ENCODE assay signal across 8 cellular contexts in the genomic region with DNA sequence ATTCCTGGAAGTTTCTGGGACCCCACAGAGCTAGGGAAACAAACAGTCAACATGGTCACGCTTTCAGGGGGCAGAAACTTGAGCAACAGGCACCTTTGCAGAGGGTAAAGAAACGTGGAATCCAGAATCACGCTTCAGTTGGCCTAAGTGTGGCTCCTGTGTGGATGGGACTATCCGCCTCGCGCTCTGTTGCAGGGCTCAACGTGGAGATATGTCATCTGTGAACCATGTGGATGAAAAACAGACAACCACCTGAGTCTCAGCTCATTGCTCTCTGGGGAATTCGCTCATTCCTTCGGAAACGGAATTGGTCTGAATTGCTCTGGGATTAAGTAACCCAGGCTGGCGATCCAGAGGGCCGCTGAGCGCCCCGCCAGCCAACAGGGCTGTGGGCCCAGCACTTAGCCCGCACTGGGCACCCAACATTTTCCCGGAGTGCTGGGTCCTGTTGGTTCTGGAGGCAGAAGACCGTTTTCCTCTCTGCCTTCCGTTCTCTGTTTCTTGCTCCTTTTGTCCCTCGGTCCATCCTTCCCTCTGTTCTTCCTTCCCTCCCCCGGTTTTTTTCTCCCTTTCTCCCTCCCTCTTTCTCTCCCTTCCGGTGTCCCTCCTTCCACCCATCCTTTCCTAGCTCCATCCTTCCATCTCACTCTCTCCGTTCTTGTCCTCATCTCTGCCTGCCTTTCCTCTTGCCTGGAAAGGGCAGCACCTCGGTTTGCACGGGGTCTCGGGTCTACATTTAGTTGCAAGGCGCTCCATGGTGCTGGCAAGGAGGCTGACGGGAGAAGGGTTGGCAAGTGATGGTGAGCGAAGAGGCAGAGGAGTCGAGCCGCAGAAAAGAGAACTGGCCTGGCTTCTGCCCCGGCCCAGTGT.
A peak's percentile ranks its signal among the peaks of the same experiment; 100 is the strongest.
DNase-seq lines count a peak whose midpoint lies in the region; ATAC-seq and TF ChIP-seq lines count a peak whose summit lies in the region.
"Not testable (repeated sequence)": the region's sequence is repeated elsewhere in the genome, so short reads cannot be mapped to it uniquely, and the experiment has no call there.

No MANE protein-coding gene starts in this region.

- not testable (repeated sequence) for H3K9me3 ChIP-seq in CD8-positive, alpha-beta memory T cell (ENCODE audit: low read length); NT2/D1 (ENCODE audit: insufficient read depth, low read length); aorta (ENCODE audit: control insufficient read depth, low read length)

- not testable (repeated sequence) for H3K27me3 ChIP-seq in CD8-positive, alpha-beta memory T cell (ENCODE audit: insufficient read depth, low read length, poor library complexity, severe bottlenecking); NT2/D1 (ENCODE audit: insufficient read depth, insufficient read length); aorta (ENCODE audit: control insufficient read depth in 1 of 2, insufficient read depth in 2 of 2, low read length in 1 of 2)

- H3K27me3 Mint-ChIP-seq in CD8-positive, alpha-beta memory T cell; IgD-negative memory B cell; activated CD4-positive, alpha-beta T cell treated with anti-CD3 and anti-CD28 coated beads for 36 hours; activated naive CD4-positive, alpha-beta T cell treated with anti-CD3 and anti-CD28 coated beads for 36 hours (ENCODE audit: low read depth): not testable (repeated sequence)

- H3K9me3 Mint-ChIP-seq in CD8-positive, alpha-beta memory T cell: peaks cover 25 to 54% (median 44%) of the 10 kb centered on the region in 5 donors
- H3K9me3 Mint-ChIP-seq in IgD-negative memory B cell: peaks cover 10 to 21% (median 17%) of the 10 kb centered on the region in 3 donors
- peaks cover 35% of the 10 kb centered on the region for H3K9me3 Mint-ChIP-seq in activated CD4-positive, alpha-beta T cell treated with anti-CD3 and anti-CD28 coated beads for 36 hours (ENCODE audit: low read depth)
- H3K9me3 Mint-ChIP-seq in activated naive CD4-positive, alpha-beta T cell treated with anti-CD3 and anti-CD28 coated beads for 36 hours: peaks cover 26% of the 10 kb centered on the region

- H3K27ac Mint-ChIP-seq in CD8-positive, alpha-beta memory T cell: peak overlapping the region in 1 of 8 donors; percentile 11
- H3K27ac Mint-ChIP-seq in IgD-negative memory B cell; activated CD4-positive, alpha-beta T cell treated with anti-CD3 and anti-CD28 coated beads for 36 hours; activated naive CD4-positive, alpha-beta T cell treated with anti-CD3 and anti-CD28 coated beads for 36 hours: not testable (repeated sequence)

- H3K36me3 ChIP-seq in CD8-positive, alpha-beta memory T cell (ENCODE audit: insufficient read depth, low read length); NT2/D1 (ENCODE audit: insufficient read depth, insufficient read length, low read length); aorta (ENCODE audit: control insufficient read depth in 1 of 2, insufficient read depth in 2 of 2, low read length in 1 of 2): not testable (repeated sequence)

- H3K4me1 Mint-ChIP-seq in CD8-positive, alpha-beta memory T cell; IgD-negative memory B cell; activated CD4-positive, alpha-beta T cell treated with anti-CD3 and anti-CD28 coated beads for 36 hours; activated naive CD4-positive, alpha-beta T cell treated with anti-CD3 and anti-CD28 coated beads for 36 hours (ENCODE audit: low read depth): not testable (repeated sequence)

- not testable (repeated sequence) for DNase-seq in CD8-positive, alpha-beta memory T cell; NT2/D1 (ENCODE audit: low read depth, low spot score); activated CD4-positive, alpha-beta T cell treated with anti-CD3 and anti-CD28 coated beads for 36 hours; activated naive CD4-positive, alpha-beta T cell treated with anti-CD3 and anti-CD28 coated beads for 36 hours; epithelial cell of proximal tubule (ENCODE audit: low read depth)
- DNase-seq in mesenteric fat pad (ENCODE audit: low spot score) (peak; percentile 73), aorta (peak; percentile 50 to 55)

- H3K9ac ChIP-seq in NT2/D1 (ENCODE audit: insufficient read length, low read depth): not testable (repeated sequence)

- not testable (repeated sequence) for H3K4me3 ChIP-seq in CD8-positive, alpha-beta memory T cell (ENCODE audit: low read length); aorta (ENCODE audit: low read length in 2 of 2)
- peak overlapping the region; percentile 2 for H3K4me3 ChIP-seq in NT2/D1 (ENCODE audit: insufficient read length, low read depth)
- H3K4me3 ChIP-seq in epithelial cell of proximal tubule (ENCODE audit: low read depth, low read length): peak overlapping the region; percentile 39

- intact Hi-C loops in activated CD4-positive, alpha-beta T cell treated with anti-CD3 and anti-CD28 coated beads for 36 hours (cut with DNase I, micrococcal nuclease); activated naive CD4-positive, alpha-beta T cell treated with anti-CD3 and anti-CD28 coated beads for 36 hours (cut with micrococcal nuclease): not testable (repeated sequence)
- intact Hi-C loops in aorta (cut with DNase I): loop anchor here in 1 of 2 donors (10.0 kb wide), 1 partner anchor 763 kb away; no protein-coding TSS in a partner anchor

- POLR2A ChIA-PET in CD8-positive, alpha-beta memory T cell (lab: Charles Lee); activated CD4-positive, alpha-beta T cell treated with anti-CD3 and anti-CD28 coated beads for 36 hours (lab: Charles Lee): not testable (repeated sequence)

- H3K4me3 Mint-ChIP-seq in CD8-positive, alpha-beta memory T cell: peak overlapping the region in 4 of 7 donors; percentile 62 to 72 (median 68)
- H3K4me3 Mint-ChIP-seq in IgD-negative memory B cell: peak overlapping the region; percentile 68 to 80 (median 75)
- peak overlapping the region; percentile 22 for H3K4me3 Mint-ChIP-seq in activated CD4-positive, alpha-beta T cell treated with anti-CD3 and anti-CD28 coated beads for 36 hours
- H3K4me3 Mint-ChIP-seq in activated naive CD4-positive, alpha-beta T cell treated with anti-CD3 and anti-CD28 coated beads for 36 hours: peak overlapping the region; percentile 48

- not testable (repeated sequence) for H3K36me3 Mint-ChIP-seq in CD8-positive, alpha-beta memory T cell; IgD-negative memory B cell; activated CD4-positive, alpha-beta T cell treated with anti-CD3 and anti-CD28 coated beads for 36 hours (ENCODE audit: low read depth)
- H3K36me3 Mint-ChIP-seq in activated naive CD4-positive, alpha-beta T cell treated with anti-CD3 and anti-CD28 coated beads for 36 hours (ENCODE audit: low read depth): peaks cover 11% of the 10 kb centered on the region

- TF ChIP-seq CTCF in epithelial cell of proximal tubule (conservative IDR thresholded peaks at IDR 0.05; ENCODE audit: low read depth, low read length): not testable (repeated sequence)

- 62% methylated on average over 31 of the region's 31 CpGs for WGBS in aorta, 2 donors

- ATAC-seq in activated CD4-positive, alpha-beta T cell treated with anti-CD3 and anti-CD28 coated beads for 36 hours; aorta (ENCODE audit: low FRiP score): not testable (repeated sequence)

- not testable (repeated sequence) for H3K4me1 ChIP-seq in CD8-positive, alpha-beta memory T cell (ENCODE audit: insufficient read depth, low read length); NT2/D1 (ENCODE audit: insufficient read depth, insufficient read length); aorta (ENCODE audit: control insufficient read depth in 1 of 2, insufficient read depth in 2 of 2, low read length in 2 of 2)

- not testable (repeated sequence) for H3K27ac ChIP-seq in CD8-positive, alpha-beta memory T cell (ENCODE audit: low read depth, low read length); aorta (ENCODE audit: low read depth in 1 of 2, low read length in 2 of 2)

- CTCF ChIA-PET in CD8-positive, alpha-beta memory T cell (lab: Charles Lee); activated CD4-positive, alpha-beta T cell treated with anti-CD3 and anti-CD28 coated beads for 36 hours (lab: Charles Lee); activated naive CD4-positive, alpha-beta T cell treated with anti-CD3 and anti-CD28 coated beads for 36 hours (lab: Charles Lee): not testable (repeated sequence)

Comparison
In these comparisons a context has a peak if more than half of its experiments do, and no peak if none do; other contexts are left out.
1. H3K4me3 Mint-ChIP-seq: peak in every context shown above with its lines; median percentile 75 in IgD-negative memory B cell; 68 in CD8-positive, alpha-beta memory T cell; 48 in activated naive CD4-positive, alpha-beta T cell treated with anti-CD3 and anti-CD28 coated beads for 36 hours; 22 in activated CD4-positive, alpha-beta T cell treated with anti-CD3 and anti-CD28 coated beads for 36 hours.